Comparison of ENCODE assay signal across 8 cellular contexts in the genomic region with DNA sequence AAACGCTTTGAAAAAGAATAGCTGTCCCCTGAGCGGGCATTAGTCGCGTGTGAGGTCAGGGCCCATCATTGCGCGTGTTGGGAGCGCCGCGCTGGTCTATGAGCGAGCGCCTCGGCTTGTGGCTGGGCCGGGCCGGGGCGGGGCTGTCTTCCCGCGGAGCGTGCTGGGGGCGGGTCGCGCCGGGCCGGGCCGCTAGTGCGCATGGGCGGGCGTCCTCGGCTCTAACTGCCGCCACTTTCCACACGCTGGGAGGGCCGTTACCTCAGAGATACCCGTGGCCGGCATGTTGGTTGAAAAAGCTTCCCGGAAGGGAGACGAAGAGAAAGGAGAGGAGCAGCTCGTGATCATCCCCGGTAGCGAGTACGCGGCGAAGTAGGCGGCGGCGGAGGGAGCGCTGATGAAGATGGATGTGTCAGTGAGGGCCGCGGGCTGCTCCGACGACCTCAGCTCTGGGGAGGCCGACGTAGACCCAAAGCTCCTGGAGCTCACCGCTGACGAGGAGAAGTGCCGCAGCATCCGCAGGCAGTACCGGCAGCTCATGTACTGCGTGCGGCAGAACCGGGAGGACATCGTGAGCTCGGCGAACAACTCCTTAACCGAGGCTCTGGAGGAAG. TPM values are rescaled to one million over a fixed set of nuclear protein-coding genes. Genes with fewer than 3 reads are reported as not detected.
DNase-seq lines count a peak whose midpoint lies in the region; ATAC-seq and TF ChIP-seq lines count a peak whose summit lies in the region.

TSS of gene EID3 (plus strand) at position 202 of the 614 bp plus-strand sequence. CDS start at position 398, 196 bp downstream.

- H3K4me3 Mint-ChIP-seq in T-cell (peak within 1 kb of the TSS; percentile 90 to 96 (median 91)), progenitor cell of endocrine pancreas (ENCODE audit: low read depth) (peak within 1 kb of the TSS; percentile 77), type B pancreatic cell (peak within 1 kb of the TSS; percentile 87)

- intact Hi-C loops in left ventricle myocardium superior (cut with micrococcal nuclease) = no loop called here

- H3K36me3 Mint-ChIP-seq in T-cell (peaks cover 8% of the 10 kb centered on the region), progenitor cell of endocrine pancreas (ENCODE audit: insufficient read depth) (peaks cover 21% of the 10 kb centered on the region), type B pancreatic cell (peaks cover 54% of the 10 kb centered on the region)

- H3K9me3 Mint-ChIP-seq in T-cell (no peaks in the 10 kb centered on the region), progenitor cell of endocrine pancreas (ENCODE audit: low read depth) (no peaks in the 10 kb centered on the region), type B pancreatic cell (peaks cover 4% of the 10 kb centered on the region)

- ATAC-seq in HG02610 (IDR thresholded peaks at IDR 0.05; ENCODE audit: unreplicated experiment) = peak; percentile 86
- peak; percentile 93 to 98 (median 96) for ATAC-seq in T-cell (replicated peaks in 1 of 4)
- ATAC-seq in left ventricle myocardium superior = peak; percentile 100

- CTCF ChIA-PET in T-cell (lab: Charles Lee) = interaction anchor here (0.5 to 4.1 kb wide), 6 partner anchors 9 to 344 kb away, joined by 3 to 62 read pairs (median 3); partner anchors contain the start of gene TXNRD1 (in 1 of the 2)

- peak; percentile 31 for DNase-seq in GM04503 (ENCODE audit: low read depth)
- DNase-seq in T-cell = peak; percentile 78 to 95 (median 88)
- DNase-seq in amygdala (lab: John Stamatoyannopoulos, UW) = peak; percentile 29 to 93 (median 75)
- DNase-seq in left ventricle myocardium superior = peak; percentile 96
- DNase-seq in progenitor cell of endocrine pancreas (ENCODE audit: low spot score, unreplicated experiment) = peak; percentile 76
- DNase-seq in type B pancreatic cell (ENCODE audit: extremely low spot score, unreplicated experiment) = peak; percentile 89
- DNase-seq in NCI-H526 treated with DMSO at 0.1 percent for 48 hours (lab: John Stamatoyannopoulos, UW) = no peak

- H3K27ac Mint-ChIP-seq in T-cell = peak within 1 kb of the TSS; percentile 93 to 95
- peak within 1 kb of the TSS; percentile 87 for H3K27ac Mint-ChIP-seq in progenitor cell of endocrine pancreas
- H3K27ac Mint-ChIP-seq in type B pancreatic cell = peak within 1 kb of the TSS; percentile 68

- TF ChIP-seq CTCF in progenitor cell of endocrine pancreas (IDR thresholded peaks at IDR 0.05; ENCODE audit: unreplicated experiment) (no peak), type B pancreatic cell (conservative IDR thresholded peaks at IDR 0.05) (no peak)

- H3K27me3 Mint-ChIP-seq in T-cell = no peaks in the 10 kb centered on the region
- no peaks in the 10 kb centered on the region for H3K27me3 Mint-ChIP-seq in progenitor cell of endocrine pancreas
- no peaks in the 10 kb centered on the region for H3K27me3 Mint-ChIP-seq in type B pancreatic cell

- H3K4me1 Mint-ChIP-seq in T-cell = peaks cover 60 to 61% (median 61%) of the 10 kb centered on the region in 3 donors
- peaks cover 23% of the 10 kb centered on the region for H3K4me1 Mint-ChIP-seq in progenitor cell of endocrine pancreas (ENCODE audit: low read depth)
- peaks cover 29% of the 10 kb centered on the region for H3K4me1 Mint-ChIP-seq in type B pancreatic cell (ENCODE audit: unreplicated experiment)

- POLR2A ChIA-PET in T-cell (lab: Charles Lee) = interaction anchor here (0.5 to 4.1 kb wide), 10 partner anchors 12 to 603 kb away, joined by 3 to 52 read pairs (median 4); no protein-coding TSS in a partner anchor

RNA-seq across cellular contexts. Expression of gene EID3, which starts in this region (rescaled TPM):
- total RNA-seq in T-cell = 10 to 100 TPM in 2 of 5 donors, 1 to 10 TPM in 3; 5.6 to 13.0 (median 6.0) TPM
- total RNA-seq in left ventricle myocardium superior = 0.97 TPM
- 2.8 and 2.9 TPM in 2 replicates for total RNA-seq in progenitor cell of endocrine pancreas
- total RNA-seq in type B pancreatic cell (ENCODE audit: low replicate concordance) = 2.9 and 7.3 TPM in 2 replicates

Comparison
In these comparisons a context has a peak if more than half of its experiments do, and no peak if none do; other contexts are left out.
1. Peak in DNase-seq and ATAC-seq in left ventricle myocardium superior; RNA of the gene not detected or under 1 TPM.